Comparison of ENCODE assay signal across 7 cellular contexts in genomic region chr2:159904565-159905281, GRCh38. TPM values are rescaled to one million over a fixed set of nuclear protein-coding genes. Genes with fewer than 3 reads are reported as not detected.
DNase-seq lines count a peak whose midpoint lies in the region; ATAC-seq and TF ChIP-seq lines count a peak whose summit lies in the region.

Gene LY75, minus strand, starts transcription at chr2:159904756.

- TF ChIP-seq POLR2A in heart left ventricle (IDR thresholded peaks at IDR 0.05) (no peak), vagina (IDR thresholded peaks at IDR 0.05) (no peak)

- H3K4me3 ChIP-seq in heart left ventricle: peak within 1 kb of the TSS; percentile 24 to 73 (median 52)
- H3K4me3 ChIP-seq in vagina: peak within 1 kb of the TSS; percentile 45 to 51

- WGBS in heart left ventricle, 4 donors: 8 to 38% (median 16%) methylated on average over 14 to 56 of the region's 56 CpGs

- TF ChIP-seq CTCF in heart left ventricle (IDR thresholded peaks at IDR 0.05) (no peak), vagina (IDR thresholded peaks at IDR 0.05) (no peak)

- DNase-seq in OCI-M1 (lab: John Stamatoyannopoulos, UW) (peak; percentile 64), activated gamma-delta T cell (lab: John Stamatoyannopoulos, UW) (peak; percentile 72), heart left ventricle (peak; percentile 22 to 83 (median 53)), putamen (ENCODE audit: low spot score) (peak; percentile 14), vagina (ENCODE audit: extremely low spot score in 2 of 2) (no peak)

- no peaks in the 10 kb centered on the region for H3K36me3 ChIP-seq in heart left ventricle
- H3K36me3 ChIP-seq in vagina: no peaks in the 10 kb centered on the region

- H3K27ac ChIP-seq in heart left ventricle: peak within 1 kb of the TSS in 3 of 12 donors; percentile 22 to 85 (median 28)
- H3K27ac ChIP-seq in vagina: no peak within 1 kb of the TSS

- peaks cover 0 to 11% (median 0%) of the 10 kb centered on the region in 9 donors for H3K27me3 ChIP-seq in heart left ventricle
- H3K27me3 ChIP-seq in vagina: no peaks in the 10 kb centered on the region

- H3K4me1 ChIP-seq in heart left ventricle (peaks cover 0 to 23% (median 9%) of the 10 kb centered on the region in 12 donors), vagina (peaks cover 14% of the 10 kb centered on the region)

- intact Hi-C loops in heart left ventricle (cut with DNase I) (loop anchor here in 1 of 10 donors (5.0 kb wide), 1 partner anchor 198 kb away; no protein-coding TSS in a partner anchor), vagina (cut with DNase I) (no loop called here)

- peak; percentile 71 for ATAC-seq in GM18858 (IDR thresholded peaks at IDR 0.05; ENCODE audit: unreplicated experiment)
- peak; percentile 84 for ATAC-seq in HG02943 (IDR thresholded peaks at IDR 0.05; ENCODE audit: low read depth, unreplicated experiment)
- peak; percentile 13 to 85 (median 76) for ATAC-seq in heart left ventricle

- H3K9me3 ChIP-seq in heart left ventricle: no peaks in the 10 kb centered on the region
- H3K9me3 ChIP-seq in vagina: no peaks in the 10 kb centered on the region

RNA-seq across cellular contexts. Expression of gene LY75, which starts in this region (rescaled TPM):
- total RNA-seq in heart left ventricle (1 to 10 TPM in 3 of 9 donors, under 1 TPM in 6; 0.26 to 5.2 (median 0.81) TPM), vagina (3.2 TPM)
- under 1 TPM; 0.30 to 0.67 TPM for polyA plus RNA-seq in heart left ventricle

Comparison
In these comparisons a context has a peak if more than half of its experiments do, and no peak if none do; other contexts are left out.
1. DNase-seq: peak in OCI-M1 (single experiment), activated gamma-delta T cell (single experiment), heart left ventricle (5 of 5) and putamen (single experiment); none in vagina (0 of 2).
2. Peak in every context shown above with its lines, with median percentiles within 50 percentile points of each other: ATAC-seq.